18 cellular contexts compared by ENCODE assay signal in genomic region chrX:10133980-10134676, GRCh38. TPM values are rescaled to one million over a fixed set of nuclear protein-coding genes. Genes with fewer than 3 reads are reported as not detected.
DNase-seq lines count a peak whose midpoint lies in the region; ATAC-seq and TF ChIP-seq lines count a peak whose summit lies in the region.
"Had no signal": no experiment of that assay in that cellular context is flagged by ENCODE, and none has a peak within 500 bp of the region (broad histone marks: within the 10 kb centered on the region; RNA-seq: fewer than 3 reads in every experiment).

No MANE protein-coding gene starts in this region.

- H3K4me1 Mint-ChIP-seq in WTC11 (peaks cover 21% of the 10 kb centered on the region), HFFc6 (ENCODE audit: low read depth) (no peaks in the 10 kb centered on the region)
- peaks cover 6% of the 10 kb centered on the region in 2 donors for H3K4me1 Mint-ChIP-seq in stimulated activated naive B cell treated with anti-CD40 and anti-IgM and Interleukin-4, amounts not matched to agents 10 μg/mL and 1 μg/mL and 100 μg/mL, for 72 hours
- H3K4me1 Mint-ChIP-seq: CD4-positive, alpha-beta memory T cell had no signal

- TF ChIP-seq CTCF in left ventricle myocardium inferior (IDR thresholded peaks at IDR 0.05; ENCODE audit: borderline replicate concordance) = no peak
- no peak for TF ChIP-seq CTCF in WTC11 (IDR thresholded peaks at IDR 0.05)
- TF ChIP-seq CTCF in mucosa of descending colon (IDR thresholded peaks at IDR 0.05) = no peak
- TF ChIP-seq CTCF in HFFc6 (IDR thresholded peaks at IDR 0.05) = no peak

- H3K9me3 Mint-ChIP-seq in WTC11 (no peaks in the 10 kb centered on the region), HFFc6 (no peaks in the 10 kb centered on the region)
- no peaks in the 10 kb centered on the region for H3K9me3 Mint-ChIP-seq in stimulated activated naive B cell treated with anti-CD40 and anti-IgM and Interleukin-4, amounts not matched to agents 10 μg/mL and 1 μg/mL and 100 μg/mL, for 72 hours
- H3K9me3 Mint-ChIP-seq: CD4-positive, alpha-beta memory T cell had no signal

- no peak overlapping the region for H3K27ac ChIP-seq in left ventricle myocardium inferior (replicated peaks)
- H3K27ac ChIP-seq: C4-2B had no signal

- intact Hi-C loops in cardiac septum (cut with DNase I) (no loop called here), left ventricle myocardium inferior (cut with micrococcal nuclease) (no loop called here), mucosa of descending colon (cut with DNase I, micrococcal nuclease) (no loop called here)

- no peak for ATAC-seq in WTC11
- peak; percentile 84 for ATAC-seq in mucosa of descending colon
- ATAC-seq in stimulated activated naive B cell treated with anti-CD40 and anti-IgM and Interleukin-4, amounts not matched to agents 10 μg/mL and 1 μg/mL and 100 μg/mL, for 72 hours (replicated peaks) = no peak
- ATAC-seq: HepG2 had no signal

- no peaks in the 10 kb centered on the region for H3K27me3 ChIP-seq in left ventricle myocardium inferior (ENCODE audit: low read depth)

- POLR2A ChIA-PET in WTC11 (lab: Charles Lee) = no interaction called here

- H3K27me3 Mint-ChIP-seq in WTC11 (ENCODE audit: low read depth) (no peaks in the 10 kb centered on the region), HFFc6 (ENCODE audit: insufficient read depth) (no peaks in the 10 kb centered on the region; the same call in 1 of the 2 replicates)
- H3K27me3 Mint-ChIP-seq in stimulated activated naive B cell treated with anti-CD40 and anti-IgM and Interleukin-4, amounts not matched to agents 10 μg/mL and 1 μg/mL and 100 μg/mL, for 72 hours = peaks cover 0 to 6% of the 10 kb centered on the region in 2 donors
- H3K27me3 Mint-ChIP-seq: B cell; CD4-positive, alpha-beta memory T cell had no signal

- H3K9me3 ChIP-seq in left ventricle myocardium inferior (replicated peaks) (no peaks in the 10 kb centered on the region), mucosa of descending colon (no peaks in the 10 kb centered on the region)

- H3K36me3 ChIP-seq in left ventricle myocardium inferior (peaks cover 48% of the 10 kb centered on the region), mucosa of descending colon (ENCODE audit: low read depth) (no peaks in the 10 kb centered on the region)

- no peak overlapping the region for H3K4me3 ChIP-seq in left ventricle myocardium inferior
- H3K4me3 ChIP-seq in mucosa of descending colon = no peak overlapping the region

- H3K27ac Mint-ChIP-seq in WTC11 (peak overlapping the region; percentile 83; the same call in 1 of the 2 replicates), HFFc6 (no peak overlapping the region)
- H3K27ac Mint-ChIP-seq in stimulated activated naive B cell treated with anti-CD40 and anti-IgM and Interleukin-4, amounts not matched to agents 10 μg/mL and 1 μg/mL and 100 μg/mL, for 72 hours = peak overlapping the region; percentile 39
- H3K27ac Mint-ChIP-seq: B cell, H9 had no signal

- no peaks in the 10 kb centered on the region for H3K4me1 ChIP-seq in left ventricle myocardium inferior
- H3K4me1 ChIP-seq in mucosa of descending colon (ENCODE audit: low read depth) = no peaks in the 10 kb centered on the region

- DNase-seq in cardiac septum (ENCODE audit: low spot score) (peak; percentile 53), left ventricle myocardium inferior (no peak), WTC11 (ENCODE audit: low spot score) (no peak), mucosa of descending colon (no peak), SIG-M5 (lab: John Stamatoyannopoulos, UW) (no peak), NCI-H2227 treated with DMSO at 0.1 percent for 48 hours (lab: John Stamatoyannopoulos, UW) (no peak), HFFc6 (no peak)
- no peak for DNase-seq in stimulated activated naive B cell treated with anti-CD40 and anti-IgM and Interleukin-4, amounts not matched to agents 10 μg/mL and 1 μg/mL and 100 μg/mL, for 72 hours
- DNase-seq: ACHN; CD4-positive, alpha-beta memory T cell; DMS153; DMS79 treated with DMSO at 0.1 percent for 48 hours; EL; GOT3; H9 had no signal

- CTCF ChIA-PET in WTC11 (lab: Charles Lee) = no interaction called here

- H3K36me3 Mint-ChIP-seq in WTC11 = peaks cover 45% of the 10 kb centered on the region
- H3K36me3 Mint-ChIP-seq in stimulated activated naive B cell treated with anti-CD40 and anti-IgM and Interleukin-4, amounts not matched to agents 10 μg/mL and 1 μg/mL and 100 μg/mL, for 72 hours = peaks cover 33 to 48% of the 10 kb centered on the region in 2 donors
- peaks cover 20% of the 10 kb centered on the region for H3K36me3 Mint-ChIP-seq in HFFc6 (ENCODE audit: low read depth)

- H3K4me3 Mint-ChIP-seq in WTC11 = no peak overlapping the region
- no peak overlapping the region for H3K4me3 Mint-ChIP-seq in stimulated activated naive B cell treated with anti-CD40 and anti-IgM and Interleukin-4, amounts not matched to agents 10 μg/mL and 1 μg/mL and 100 μg/mL, for 72 hours
- H3K4me3 Mint-ChIP-seq in HFFc6 = no peak overlapping the region
- H3K4me3 Mint-ChIP-seq: B cell; CD4-positive, alpha-beta memory T cell; H9 had no signal

TF ChIP-seq in WTC11, 78 proteins besides CTCF, POLR2A, EP300 and RAD21:
- no peak for TF ChIP-seq IRF2 (CRISPR knock-in tag; IDR thresholded peaks at IDR 0.05; ENCODE audit: borderline replicate concordance, low read depth)
- TF ChIP-seq MLX (CRISPR knock-in tag; IDR thresholded peaks at IDR 0.05) = no peak
- no peak for TF ChIP-seq ATF1 (CRISPR knock-in tag; IDR thresholded peaks at IDR 0.05)
- TF ChIP-seq ZNF425 (CRISPR knock-in tag; conservative IDR thresholded peaks at IDR 0.05) = no peak
- no peak for TF ChIP-seq OVOL2 (CRISPR knock-in tag; IDR thresholded peaks at IDR 0.05; ENCODE audit: borderline replicate concordance)
- no peak for TF ChIP-seq ERG (CRISPR knock-in tag; IDR thresholded peaks at IDR 0.05)
- TF ChIP-seq RELA (CRISPR knock-in tag; IDR thresholded peaks at IDR 0.05; ENCODE audit: borderline replicate concordance) = no peak
- TF ChIP-seq USF2 (CRISPR knock-in tag; IDR thresholded peaks at IDR 0.05) = no peak
- TF ChIP-seq NFATC4 (CRISPR knock-in tag; IDR thresholded peaks at IDR 0.05) = no peak
- no peak for TF ChIP-seq ZNF423 (CRISPR knock-in tag; IDR thresholded peaks at IDR 0.05)
- no peak for TF ChIP-seq RORB (CRISPR knock-in tag; IDR thresholded peaks at IDR 0.05)

RNA-seq across cellular contexts. Expression of gene CLCN4, which starts 22.6 kb away (rescaled TPM):
- total RNA-seq in cardiac septum (23.4 TPM), left ventricle myocardium inferior (36.1 TPM), WTC11 (2021) (8.1 to 8.9 TPM (median 8.7 TPM) in 3 replicates), mucosa of descending colon (1 to 10 TPM in 2 of 3 donors, under 1 TPM in 1; 0.26 to 1.8 (median 1.7) TPM)
- under 1 TPM in 2 of 6 experiments, not detected in 4; 0.14 to 0.17 TPM for total RNA-seq in HFFc6 (2021; fragmentation: NEBNext Ultra II Directional; extraction: Animal tissue kit (Norgen Biotek cat#: 25700))
